In the genomic region with DNA sequence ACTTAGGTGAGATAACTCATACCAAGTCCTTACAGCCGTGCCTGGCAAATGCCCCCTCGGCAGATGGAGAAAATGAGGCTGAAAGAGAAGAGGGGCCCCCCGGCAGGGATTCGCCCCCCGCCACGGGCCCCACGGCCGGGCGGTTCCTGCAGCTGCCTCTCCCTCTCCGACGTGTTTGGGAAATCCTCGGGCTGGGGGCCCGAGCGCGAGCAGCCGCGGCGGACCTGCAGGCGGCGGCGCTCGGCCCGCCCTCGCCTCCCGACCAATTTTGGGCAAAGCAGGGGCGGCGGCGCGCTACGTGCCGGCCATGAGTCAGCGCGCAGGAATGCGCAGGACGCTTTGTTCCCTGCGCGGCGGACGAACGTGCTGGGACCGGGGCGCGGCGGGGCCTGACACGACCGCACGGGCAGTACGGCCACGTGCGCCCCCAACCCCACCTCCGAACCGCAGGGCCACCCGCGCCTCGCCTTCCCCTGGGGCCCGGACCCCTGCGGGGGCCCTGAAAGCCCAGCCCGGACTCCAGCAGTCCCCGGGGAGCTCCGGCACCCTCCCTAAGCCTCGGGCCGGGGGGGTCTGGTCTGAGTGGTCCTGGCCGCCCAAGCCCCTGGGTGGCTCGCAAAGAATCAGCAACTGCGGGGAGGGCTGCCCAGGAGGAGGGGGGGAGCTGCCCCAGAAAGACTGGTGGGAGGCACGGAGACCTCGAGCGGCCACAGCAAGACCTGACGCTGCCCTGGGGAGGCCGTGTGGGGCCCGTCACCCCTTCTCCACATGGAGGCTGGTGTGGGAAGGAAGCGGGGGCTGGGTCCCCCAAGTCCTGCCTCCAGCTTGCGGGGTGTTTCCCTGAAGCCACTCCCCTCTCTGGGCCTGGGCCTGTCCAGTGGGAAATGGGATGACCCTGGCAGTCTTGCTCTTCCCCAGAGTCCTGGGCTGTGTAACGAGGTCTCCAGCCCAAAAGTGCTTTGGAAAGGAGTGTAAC, we compare ENCODE assay signal across 8 cellular contexts. TPM values are rescaled to one million over a fixed set of nuclear protein-coding genes. Genes with fewer than 3 reads are reported as not detected.
DNase-seq lines count a peak whose midpoint lies in the region; ATAC-seq and TF ChIP-seq lines count a peak whose summit lies in the region.

No MANE protein-coding gene starts in this region.

- WGBS in ovary, 3 donors = 2 to 10% (median 3%) methylated on average over 34 to 74 of the region's 74 CpGs

- no peaks in the 10 kb centered on the region for H3K36me3 ChIP-seq in ovary

- no peak overlapping the region for H3K27ac Mint-ChIP-seq in activated T-helper 1 cell treated with anti-CD3 and anti-CD28 coated beads, Interleukin-12 subunit alpha, Interleukin-12 subunit beta, Interleukin-2, Interleukin-4 antibody, amounts not matched to agents 30 ng/mL and 10 ng/mL and 1 ng/mL, durations not matched to agents 14 hours and 24 hours and 36 hours

- H3K27me3 ChIP-seq in foreskin keratinocyte = no peaks in the 10 kb centered on the region
- H3K27me3 ChIP-seq in ovary = no peaks in the 10 kb centered on the region

- H3K4me1 ChIP-seq in foreskin keratinocyte = peaks cover 21% of the 10 kb centered on the region
- H3K4me1 ChIP-seq in ovary (ENCODE audit: insufficient read depth) = peaks cover 6% of the 10 kb centered on the region

- TF ChIP-seq POLR2A in ovary (IDR thresholded peaks at IDR 0.05) = peak; percentile 75

- ATAC-seq in foreskin keratinocyte (peak; percentile 19), GM21825 (IDR thresholded peaks at IDR 0.05; ENCODE audit: unreplicated experiment) (no peak)

- no peaks in the 10 kb centered on the region for H3K9me3 Mint-ChIP-seq in activated T-helper 1 cell treated with anti-CD3 and anti-CD28 coated beads, Interleukin-12 subunit alpha, Interleukin-12 subunit beta, Interleukin-2, Interleukin-4 antibody, amounts not matched to agents 30 ng/mL and 10 ng/mL and 1 ng/mL, durations not matched to agents 14 hours and 24 hours and 36 hours

- DNase-seq in GM04504 (ENCODE audit: low read depth) = peak; percentile 44
- peak; percentile 36 to 38 for DNase-seq in Kasumi-1 (lab: John Stamatoyannopoulos, UW)
- peak; percentile 33 for DNase-seq in activated T-helper 1 cell treated with anti-CD3 and anti-CD28 coated beads, Interleukin-12 subunit alpha, Interleukin-12 subunit beta, Interleukin-2, Interleukin-4 antibody, amounts not matched to agents 30 ng/mL and 10 ng/mL and 1 ng/mL, durations not matched to agents 14 hours and 24 hours and 36 hours (ENCODE audit: low spot score)
- DNase-seq in foreskin keratinocyte = peak in 1 of 2 donors; percentile 74
- peak; percentile 87 to 95 (median 90) for DNase-seq in ovary
- no peak for DNase-seq in NCI-H187 (lab: John Stamatoyannopoulos, UW)
- DNase-seq in T-helper 9 cell = no peak

- TF ChIP-seq EP300 in ovary (IDR thresholded peaks at IDR 0.05) = peak; percentile 94

- H3K36me3 Mint-ChIP-seq in activated T-helper 1 cell treated with anti-CD3 and anti-CD28 coated beads, Interleukin-12 subunit alpha, Interleukin-12 subunit beta, Interleukin-2, Interleukin-4 antibody, amounts not matched to agents 30 ng/mL and 10 ng/mL and 1 ng/mL, durations not matched to agents 14 hours and 24 hours and 36 hours (ENCODE audit: low read depth) = no peaks in the 10 kb centered on the region

- H3K27ac ChIP-seq in foreskin keratinocyte (peak overlapping the region; percentile 78), ovary (peak overlapping the region; percentile 64 to 88)

- intact Hi-C loops in activated T-helper 1 cell treated with anti-CD3 and anti-CD28 coated beads, Interleukin-12 subunit alpha, Interleukin-12 subunit beta, Interleukin-2, Interleukin-4 antibody, amounts not matched to agents 30 ng/mL and 10 ng/mL and 1 ng/mL, durations not matched to agents 14 hours and 24 hours and 36 hours (cut with micrococcal nuclease) = loop anchor here (10.0 kb wide), 1 partner anchor 538 kb away; no protein-coding TSS in a partner anchor
- intact Hi-C loops in ovary (cut with DNase I) = no loop called here

- peak overlapping the region; percentile 36 for H3K4me3 ChIP-seq in ovary

- H3K27me3 Mint-ChIP-seq in activated T-helper 1 cell treated with anti-CD3 and anti-CD28 coated beads, Interleukin-12 subunit alpha, Interleukin-12 subunit beta, Interleukin-2, Interleukin-4 antibody, amounts not matched to agents 30 ng/mL and 10 ng/mL and 1 ng/mL, durations not matched to agents 14 hours and 24 hours and 36 hours (ENCODE audit: insufficient read depth) = peaks cover 7% of the 10 kb centered on the region

- peak; percentile 4 for TF ChIP-seq CTCF in foreskin keratinocyte (conservative IDR thresholded peaks at IDR 0.05)
- peak; percentile 14 to 55 (median 27) for TF ChIP-seq CTCF in ovary (IDR thresholded peaks at IDR 0.05)

- peak overlapping the region; percentile 54 for H3K4me3 Mint-ChIP-seq in activated T-helper 1 cell treated with anti-CD3 and anti-CD28 coated beads, Interleukin-12 subunit alpha, Interleukin-12 subunit beta, Interleukin-2, Interleukin-4 antibody, amounts not matched to agents 30 ng/mL and 10 ng/mL and 1 ng/mL, durations not matched to agents 14 hours and 24 hours and 36 hours

- H3K9me3 ChIP-seq in ovary = no peaks in the 10 kb centered on the region

- peaks cover 12% of the 10 kb centered on the region for H3K4me1 Mint-ChIP-seq in activated T-helper 1 cell treated with anti-CD3 and anti-CD28 coated beads, Interleukin-12 subunit alpha, Interleukin-12 subunit beta, Interleukin-2, Interleukin-4 antibody, amounts not matched to agents 30 ng/mL and 10 ng/mL and 1 ng/mL, durations not matched to agents 14 hours and 24 hours and 36 hours (ENCODE audit: low read depth)

RNA-seq across cellular contexts. Expression of a gene that starts 11.9 kb away (rescaled TPM):
- not detected in 2 replicates for total RNA-seq in activated T-helper 1 cell treated with anti-CD3 and anti-CD28 coated beads, Interleukin-12 subunit alpha, Interleukin-12 subunit beta, Interleukin-2, Interleukin-4 antibody, amounts not matched to agents 30 ng/mL and 10 ng/mL and 1 ng/mL, durations not matched to agents 14 hours and 24 hours and 36 hours
- total RNA-seq in foreskin keratinocyte (0.11 and 0.27 TPM in 2 replicates), ovary (10 to 100 TPM in 1 of 7 donors, 1 to 10 TPM in 1, under 1 TPM in 3, not detected in 2; 0.20 to 24.8 (median 0.36) TPM)
- polyA plus RNA-seq in foreskin keratinocyte (0.10 and 0.32 TPM in 2 replicates), ovary (not detected)

Comparison
In these comparisons a context has a peak if more than half of its experiments do, and no peak if none do; other contexts are left out.
1. DNase-seq: peak in GM04504 (single experiment), Kasumi-1 (2 of 2), activated T-helper 1 cell treated with anti-CD3 and anti-CD28 coated beads, Interleukin-12 subunit alpha, Interleukin-12 subunit beta, Interleukin-2, Interleukin-4 antibody, amounts not matched to agents 30 ng/mL and 10 ng/mL and 1 ng/mL, durations not matched to agents 14 hours and 24 hours and 36 hours (single experiment) and ovary (5 of 5); none in NCI-H187 (0 of 2) and T-helper 9 cell (single experiment).